Comparison of ENCODE assay signal across 14 cellular contexts in the genomic region with DNA sequence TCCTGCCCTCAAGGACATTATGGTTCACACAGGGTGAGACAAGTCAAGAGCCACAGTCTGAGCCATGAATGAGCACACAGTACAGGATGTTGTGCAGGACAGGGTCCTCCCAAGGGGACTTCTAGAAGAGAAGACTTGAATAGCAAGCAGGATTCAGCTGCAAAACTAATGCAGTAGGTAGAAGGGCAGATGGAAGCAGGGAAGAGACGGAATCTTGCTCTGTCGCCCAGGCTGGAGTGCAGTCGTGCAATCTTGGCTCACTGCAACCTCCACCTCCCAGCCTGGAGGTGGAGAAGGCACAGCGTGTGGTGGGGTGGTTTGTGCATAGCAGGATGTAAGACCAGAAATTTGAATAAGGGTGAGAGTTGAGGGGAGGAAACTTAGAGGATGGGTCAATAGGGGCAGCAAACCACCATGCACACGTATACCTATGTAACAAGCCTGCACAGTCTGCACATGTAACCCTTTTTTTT.
DNase-seq lines count a peak whose midpoint lies in the region; ATAC-seq and TF ChIP-seq lines count a peak whose summit lies in the region.
"Had no signal": no experiment of that assay in that cellular context is flagged by ENCODE, and none has a peak within 500 bp of the region (broad histone marks: within the 10 kb centered on the region; RNA-seq: fewer than 3 reads in every experiment).

No MANE protein-coding gene starts in this region.

- no peaks in the 10 kb centered on the region for H3K9me3 Mint-ChIP-seq in nephron progenitor cell
- H3K9me3 Mint-ChIP-seq: activated CD4-positive, alpha-beta memory T cell treated with anti-CD3 and anti-CD28 coated beads, Interleukin-2, amount 10 ng/mL, durations not matched to agents 7 days and 5 days; natural killer cell treated with Interleukin-12 subunit alpha and Interleukin-12 subunit beta and Interleukin-15 and Interleukin-18, amount 100 ng/mL, for 72 hours; stimulated activated naive CD8-positive, alpha-beta T cell treated with anti-CD3 and anti-CD28 coated beads, Interleukin-15, amount 100 ng/mL, for 72 hours had no signal

- no peaks in the 10 kb centered on the region for H3K36me3 Mint-ChIP-seq in nephron progenitor cell (ENCODE audit: low read depth)
- H3K36me3 Mint-ChIP-seq: natural killer cell treated with Interleukin-12 subunit alpha and Interleukin-12 subunit beta and Interleukin-15 and Interleukin-18, amount 100 ng/mL, for 72 hours had no signal

- peaks cover 11% of the 10 kb centered on the region for H3K4me1 Mint-ChIP-seq in nephron progenitor cell
- H3K4me1 Mint-ChIP-seq: stimulated activated naive CD8-positive, alpha-beta T cell treated with anti-CD3 and anti-CD28 coated beads, Interleukin-15, amount 100 ng/mL, for 72 hours had no signal

- no peak overlapping the region for H3K4me3 Mint-ChIP-seq in nephron progenitor cell
- H3K4me3 Mint-ChIP-seq: activated CD4-positive, alpha-beta memory T cell treated with anti-CD3 and anti-CD28 coated beads, Interleukin-2, amount 10 ng/mL, durations not matched to agents 7 days and 5 days; natural killer cell treated with Interleukin-12 subunit alpha and Interleukin-12 subunit beta and Interleukin-15 and Interleukin-18, amount 100 ng/mL, for 72 hours; stimulated activated naive CD8-positive, alpha-beta T cell treated with anti-CD3 and anti-CD28 coated beads, Interleukin-15, amount 100 ng/mL, for 72 hours had no signal

- no peak for TF ChIP-seq CTCF in nephron progenitor cell (IDR thresholded peaks at IDR 0.05)

- ATAC-seq in GM18517 (IDR thresholded peaks at IDR 0.05; ENCODE audit: unreplicated experiment): peak; percentile 41
- ATAC-seq in GM21360 (IDR thresholded peaks at IDR 0.05; ENCODE audit: unreplicated experiment): peak; percentile 23
- peak; percentile 34 for ATAC-seq in HG03108 (IDR thresholded peaks at IDR 0.05; ENCODE audit: unreplicated experiment)
- ATAC-seq: stimulated activated naive CD8-positive, alpha-beta T cell treated with anti-CD3 and anti-CD28 coated beads, Interleukin-15, amount 100 ng/mL, for 72 hours had no signal

- peaks cover 6% of the 10 kb centered on the region for H3K27me3 Mint-ChIP-seq in nephron progenitor cell (ENCODE audit: low read depth, poor library complexity)

- H3K27ac Mint-ChIP-seq in nephron progenitor cell: peak overlapping the region; percentile 21
- H3K27ac Mint-ChIP-seq: activated CD4-positive, alpha-beta memory T cell treated with anti-CD3 and anti-CD28 coated beads, Interleukin-2, amount 10 ng/mL, durations not matched to agents 7 days and 5 days; natural killer cell treated with Interleukin-12 subunit alpha and Interleukin-12 subunit beta and Interleukin-15 and Interleukin-18, amount 100 ng/mL, for 72 hours; stimulated activated naive CD8-positive, alpha-beta T cell treated with anti-CD3 and anti-CD28 coated beads, Interleukin-15, amount 100 ng/mL, for 72 hours had no signal

- no peak for DNase-seq in nephron progenitor cell
- DNase-seq in UCSD-AML1 (lab: John Stamatoyannopoulos, UW; ENCODE audit: unreplicated experiment): no peak
- no peak for DNase-seq in NCI-H748 treated with DMSO at 0.1 percent for 48 hours (lab: John Stamatoyannopoulos, UW)
- DNase-seq in CD1c-positive myeloid dendritic cell (ENCODE audit: extremely low spot score): no peak
- DNase-seq: activated CD4-positive, alpha-beta memory T cell treated with anti-CD3 and anti-CD28 coated beads, Interleukin-2, amount 10 ng/mL, durations not matched to agents 7 days and 5 days; activated gamma-delta T cell; NCI-H2029 treated with DMSO at 0.1 percent for 48 hours; Right ventricle myocardium superior; sigmoid colon; stimulated activated naive CD8-positive, alpha-beta T cell treated with anti-CD3 and anti-CD28 coated beads, Interleukin-15, amount 100 ng/mL, for 72 hours had no signal
